11 cellular contexts compared by ENCODE assay signal in the genomic region with DNA sequence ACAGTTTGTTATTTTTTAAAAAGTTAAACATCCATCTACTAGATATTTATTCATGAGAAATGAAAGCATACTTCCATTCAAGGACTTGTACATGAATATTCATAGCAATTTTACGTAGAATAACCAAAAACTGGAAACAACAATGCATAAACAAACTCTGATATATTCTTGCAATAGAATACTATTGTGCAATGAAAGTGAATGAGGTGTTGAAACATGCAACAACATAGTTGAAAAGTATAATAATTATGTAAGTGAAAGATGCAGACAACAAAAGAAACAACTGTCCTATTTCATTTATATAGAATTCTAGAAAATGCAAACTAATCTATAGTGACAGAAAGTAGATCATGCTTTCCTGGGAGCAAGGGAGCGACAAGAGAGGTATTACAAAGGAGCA.
"Had no signal": no experiment of that assay in that cellular context is flagged by ENCODE, and none has a peak within 500 bp of the region (broad histone marks: within the 10 kb centered on the region; RNA-seq: fewer than 3 reads in every experiment).

No MANE protein-coding gene starts in this region.

- H3K4me3 ChIP-seq: GM23248, GM23338, HAP-1 had no signal

- FAIRE-seq: H1, H54 had no signal

- ATAC-seq: GM23338, HCT116 had no signal

- H3K9ac ChIP-seq: GM23248 had no signal

- H3K27ac ChIP-seq: GM23248 had no signal

- H3K4me2 ChIP-seq: GM23338 had no signal

- H3K9me3 ChIP-seq: HAP-1 had no signal

- DNase-seq: GM23248, GOT3, H7, H9, HCEC 1CT, HFFc6 had no signal

- H2AFZ ChIP-seq: GM23248, GM23338 had no signal

- H3K4me1 ChIP-seq: HAP-1 had no signal

- H3K36me3 ChIP-seq: HAP-1 had no signal
